ENCODE assay signal across 1 cellular context in the genomic region with DNA sequence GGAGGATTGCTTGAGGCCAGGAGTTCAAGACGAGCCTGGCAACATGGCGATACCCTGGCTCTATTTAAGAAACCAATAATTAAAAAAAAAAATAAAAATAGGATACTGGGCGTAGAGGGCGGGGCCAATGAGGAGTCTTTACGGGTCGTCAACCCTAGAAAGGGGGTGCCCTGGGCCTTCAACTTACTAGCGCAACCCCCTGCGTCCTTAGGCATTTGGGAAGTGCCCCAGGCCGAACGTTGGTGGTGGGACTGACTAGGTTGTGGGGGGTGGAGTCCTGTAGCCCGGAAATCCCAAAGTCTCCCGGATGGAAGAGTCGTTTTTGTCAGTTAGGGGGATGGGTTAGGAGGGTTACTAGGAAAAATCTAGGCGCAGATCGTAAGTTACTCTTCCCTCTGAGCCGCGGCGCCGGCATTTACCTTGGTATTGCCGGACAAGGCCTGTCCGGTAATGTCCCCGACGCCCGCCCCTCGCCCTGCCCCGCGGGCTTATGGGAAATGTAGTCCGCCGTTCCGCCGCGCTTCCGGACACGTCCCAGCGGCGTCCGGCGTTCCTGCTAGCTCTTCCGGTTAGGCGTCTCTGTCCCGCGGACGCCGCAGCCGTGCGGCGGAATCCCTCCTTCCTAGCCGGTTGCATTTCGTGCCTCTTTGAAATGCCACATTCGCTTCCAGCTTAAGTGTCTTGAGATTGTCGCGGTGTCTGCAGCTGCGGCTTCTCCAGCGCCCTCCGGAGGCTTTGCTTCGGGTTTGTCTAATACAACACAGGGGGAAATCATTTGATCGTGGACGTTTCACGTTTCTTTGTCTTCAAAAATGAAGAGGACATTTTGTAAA.
TF ChIP-seq lines count a peak whose summit lies in the region.

No MANE protein-coding gene starts in this region.

TF ChIP-seq in HepG2, 621 proteins besides CTCF, POLR2A, EP300 and RAD21 (continued from another document and continues in another):
- TF ChIP-seq, protein P1, sequence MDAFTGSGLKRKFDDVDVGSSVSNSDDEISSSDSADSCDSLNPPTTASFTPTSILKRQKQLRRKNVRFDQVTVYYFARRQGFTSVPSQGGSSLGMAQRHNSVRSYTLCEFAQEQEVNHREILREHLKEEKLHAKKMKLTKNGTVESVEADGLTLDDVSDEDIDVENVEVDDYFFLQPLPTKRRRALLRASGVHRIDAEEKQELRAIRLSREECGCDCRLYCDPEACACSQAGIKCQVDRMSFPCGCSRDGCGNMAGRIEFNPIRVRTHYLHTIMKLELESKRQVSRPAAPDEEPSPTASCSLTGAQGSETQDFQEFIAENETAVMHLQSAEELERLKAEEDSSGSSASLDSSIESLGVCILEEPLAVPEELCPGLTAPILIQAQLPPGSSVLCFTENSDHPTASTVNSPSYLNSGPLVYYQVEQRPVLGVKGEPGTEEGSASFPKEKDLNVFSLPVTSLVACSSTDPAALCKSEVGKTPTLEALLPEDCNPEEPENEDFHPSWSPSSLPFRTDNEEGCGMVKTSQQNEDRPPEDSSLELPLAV (CRISPR knock-in tag; conservative IDR thresholded peaks at IDR 0.05; ENCODE audit: low read depth) = no peak
- TF ChIP-seq ZNF431 (CRISPR knock-in tag; IDR thresholded peaks at IDR 0.05; ENCODE audit: borderline replicate concordance, low read depth) = peak; percentile 32; the same call in 1 of the 2 replicates
- TF ChIP-seq CENPX (CRISPR knock-in tag; IDR thresholded peaks at IDR 0.05) = no peak
- no peak for TF ChIP-seq ATF7 (IDR thresholded peaks at IDR 0.05)
- TF ChIP-seq ATF7 (CRISPR knock-in tag; IDR thresholded peaks at IDR 0.05) = no peak
- no peak for TF ChIP-seq NPAS2 (CRISPR knock-in tag; IDR thresholded peaks at IDR 0.05; ENCODE audit: borderline replicate concordance)
- TF ChIP-seq ZSCAN12 (CRISPR knock-in tag; IDR thresholded peaks at IDR 0.05) = no peak; the same call in 1 of the 2 replicates
- no peak for TF ChIP-seq JUNB (CRISPR knock-in tag; IDR thresholded peaks at IDR 0.05; ENCODE audit: borderline replicate concordance)
- TF ChIP-seq MIXL1 (CRISPR knock-in tag; IDR thresholded peaks at IDR 0.05) = peak; percentile 49; the same call in 1 of the 2 replicates
- TF ChIP-seq, protein P2, sequence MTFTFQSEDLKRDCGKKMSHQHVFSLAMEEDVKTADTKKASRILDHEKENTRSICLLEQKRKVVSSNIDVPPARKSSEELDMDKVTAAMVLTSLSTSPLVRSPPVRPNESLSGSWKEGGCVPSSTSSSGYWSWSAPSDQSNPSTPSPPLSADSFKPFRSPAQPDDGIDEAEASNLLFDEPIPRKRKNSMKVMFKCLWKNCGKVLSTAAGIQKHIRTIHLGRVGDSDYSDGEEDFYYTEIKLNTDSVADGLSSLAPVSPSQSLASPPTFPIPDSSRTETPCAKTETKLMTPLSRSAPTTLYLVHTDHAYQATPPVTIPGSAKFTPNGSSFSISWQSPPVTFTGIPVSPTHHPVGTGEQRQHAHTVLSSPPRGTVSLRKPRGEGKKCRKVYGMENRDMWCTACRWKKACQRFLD (CRISPR knock-in tag; IDR thresholded peaks at IDR 0.05; ENCODE audit: borderline replicate concordance) = no peak
- TF ChIP-seq, protein P3, sequence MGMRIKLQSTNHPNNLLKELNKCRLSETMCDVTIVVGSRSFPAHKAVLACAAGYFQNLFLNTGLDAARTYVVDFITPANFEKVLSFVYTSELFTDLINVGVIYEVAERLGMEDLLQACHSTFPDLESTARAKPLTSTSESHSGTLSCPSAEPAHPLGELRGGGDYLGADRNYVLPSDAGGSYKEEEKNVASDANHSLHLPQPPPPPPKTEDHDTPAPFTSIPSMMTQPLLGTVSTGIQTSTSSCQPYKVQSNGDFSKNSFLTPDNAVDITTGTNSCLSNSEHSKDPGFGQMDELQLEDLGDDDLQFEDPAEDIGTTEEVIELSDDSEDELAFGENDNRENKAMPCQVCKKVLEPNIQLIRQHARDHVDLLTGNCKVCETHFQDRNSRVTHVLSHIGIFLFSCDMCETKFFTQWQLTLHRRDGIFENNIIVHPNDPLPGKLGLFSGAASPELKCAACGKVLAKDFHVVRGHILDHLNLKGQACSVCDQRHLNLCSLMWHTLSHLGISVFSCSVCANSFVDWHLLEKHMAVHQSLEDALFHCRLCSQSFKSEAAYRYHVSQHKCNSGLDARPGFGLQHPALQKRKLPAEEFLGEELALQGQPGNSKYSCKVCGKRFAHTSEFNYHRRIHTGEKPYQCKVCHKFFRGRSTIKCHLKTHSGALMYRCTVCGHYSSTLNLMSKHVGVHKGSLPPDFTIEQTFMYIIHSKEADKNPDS (CRISPR knock-in tag; IDR thresholded peaks at IDR 0.05) = no peak
- TF ChIP-seq ZNF616 (CRISPR knock-in tag; IDR thresholded peaks at IDR 0.05; ENCODE audit: low read depth) = no peak
- no peak for TF ChIP-seq MTF1 (CRISPR knock-in tag; IDR thresholded peaks at IDR 0.05)
- no peak for TF ChIP-seq ZNF619 (CRISPR knock-in tag; IDR thresholded peaks at IDR 0.05)
- TF ChIP-seq FOXP1 (IDR thresholded peaks at IDR 0.05) = no peak
- no peak for TF ChIP-seq FOXP1 (CRISPR knock-in tag; IDR thresholded peaks at IDR 0.05)
- TF ChIP-seq FOXJ3 (CRISPR knock-in tag; IDR thresholded peaks at IDR 0.05; ENCODE audit: borderline replicate concordance) = no peak; the same call in 1 of the 2 replicates
- no peak for TF ChIP-seq CENPT (CRISPR knock-in tag; IDR thresholded peaks at IDR 0.05; ENCODE audit: low read depth)
- TF ChIP-seq NCOA1 (CRISPR knock-in tag; IDR thresholded peaks at IDR 0.05) = no peak
- TF ChIP-seq ZNF3 (CRISPR knock-in tag; IDR thresholded peaks at IDR 0.05) = no peak
- no peak for TF ChIP-seq SYNCRIP (IDR thresholded peaks at IDR 0.05; ENCODE audit: insufficient read depth, low read depth, low read length)
- 0 out of 2 replicates have a peak, but pooled peaks have one; percentile 59 for TF ChIP-seq ZNF773 (CRISPR knock-in tag; IDR thresholded peaks at IDR 0.05; ENCODE audit: borderline replicate concordance)
- TF ChIP-seq HCFC1 (IDR thresholded peaks at IDR 0.05; ENCODE audit: low read depth, low read length) = peak; percentile 87
- no peak for TF ChIP-seq CEBPG (CRISPR knock-in tag; IDR thresholded peaks at IDR 0.05)
- TF ChIP-seq, protein P4, sequence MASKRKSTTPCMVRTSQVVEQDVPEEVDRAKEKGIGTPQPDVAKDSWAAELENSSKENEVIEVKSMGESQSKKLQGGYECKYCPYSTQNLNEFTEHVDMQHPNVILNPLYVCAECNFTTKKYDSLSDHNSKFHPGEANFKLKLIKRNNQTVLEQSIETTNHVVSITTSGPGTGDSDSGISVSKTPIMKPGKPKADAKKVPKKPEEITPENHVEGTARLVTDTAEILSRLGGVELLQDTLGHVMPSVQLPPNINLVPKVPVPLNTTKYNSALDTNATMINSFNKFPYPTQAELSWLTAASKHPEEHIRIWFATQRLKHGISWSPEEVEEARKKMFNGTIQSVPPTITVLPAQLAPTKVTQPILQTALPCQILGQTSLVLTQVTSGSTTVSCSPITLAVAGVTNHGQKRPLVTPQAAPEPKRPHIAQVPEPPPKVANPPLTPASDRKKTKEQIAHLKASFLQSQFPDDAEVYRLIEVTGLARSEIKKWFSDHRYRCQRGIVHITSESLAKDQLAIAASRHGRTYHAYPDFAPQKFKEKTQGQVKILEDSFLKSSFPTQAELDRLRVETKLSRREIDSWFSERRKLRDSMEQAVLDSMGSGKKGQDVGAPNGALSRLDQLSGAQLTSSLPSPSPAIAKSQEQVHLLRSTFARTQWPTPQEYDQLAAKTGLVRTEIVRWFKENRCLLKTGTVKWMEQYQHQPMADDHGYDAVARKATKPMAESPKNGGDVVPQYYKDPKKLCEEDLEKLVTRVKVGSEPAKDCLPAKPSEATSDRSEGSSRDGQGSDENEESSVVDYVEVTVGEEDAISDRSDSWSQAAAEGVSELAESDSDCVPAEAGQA (IDR thresholded peaks at IDR 0.05; ENCODE audit: low read depth) = no peak
- TF ChIP-seq, protein P4 (CRISPR knock-in tag; IDR thresholded peaks at IDR 0.05; ENCODE audit: borderline replicate concordance) = no peak
- no peak for TF ChIP-seq ZFP82 (CRISPR knock-in tag; IDR thresholded peaks at IDR 0.05; ENCODE audit: borderline replicate concordance)
- peak; percentile 79 for TF ChIP-seq ZNF20 (CRISPR knock-in tag; IDR thresholded peaks at IDR 0.05)
- TF ChIP-seq ZNF557 (CRISPR knock-in tag; IDR thresholded peaks at IDR 0.05) = no peak
- TF ChIP-seq ZNF230 (CRISPR knock-in tag; IDR thresholded peaks at IDR 0.05) = no peak
- no peak for TF ChIP-seq ZNF292 (CRISPR knock-in tag; IDR thresholded peaks at IDR 0.05; ENCODE audit: borderline replicate concordance, low read depth)
- TF ChIP-seq, protein P5, sequence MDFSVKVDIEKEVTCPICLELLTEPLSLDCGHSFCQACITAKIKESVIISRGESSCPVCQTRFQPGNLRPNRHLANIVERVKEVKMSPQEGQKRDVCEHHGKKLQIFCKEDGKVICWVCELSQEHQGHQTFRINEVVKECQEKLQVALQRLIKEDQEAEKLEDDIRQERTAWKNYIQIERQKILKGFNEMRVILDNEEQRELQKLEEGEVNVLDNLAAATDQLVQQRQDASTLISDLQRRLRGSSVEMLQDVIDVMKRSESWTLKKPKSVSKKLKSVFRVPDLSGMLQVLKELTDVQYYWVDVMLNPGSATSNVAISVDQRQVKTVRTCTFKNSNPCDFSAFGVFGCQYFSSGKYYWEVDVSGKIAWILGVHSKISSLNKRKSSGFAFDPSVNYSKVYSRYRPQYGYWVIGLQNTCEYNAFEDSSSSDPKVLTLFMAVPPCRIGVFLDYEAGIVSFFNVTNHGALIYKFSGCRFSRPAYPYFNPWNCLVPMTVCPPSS (IDR thresholded peaks at IDR 0.05) = no peak
- no peak for TF ChIP-seq ZNF660 (CRISPR knock-in tag; IDR thresholded peaks at IDR 0.05; ENCODE audit: borderline replicate concordance, low read depth)
- peak; percentile 31; the same call in 1 of the 2 replicates for TF ChIP-seq RXRB (CRISPR knock-in tag; IDR thresholded peaks at IDR 0.05; ENCODE audit: borderline replicate concordance)
- TF ChIP-seq SP2 (CRISPR knock-in tag; IDR thresholded peaks at IDR 0.05) = 0 out of 2 replicates have a peak, but pooled peaks have one; percentile 40
- TF ChIP-seq ZNF232 (CRISPR knock-in tag; IDR thresholded peaks at IDR 0.05; ENCODE audit: borderline replicate concordance) = peak; percentile 85; the same call in 1 of the 2 replicates
- TF ChIP-seq ZNF768 (CRISPR knock-in tag; IDR thresholded peaks at IDR 0.05) = peak; percentile 69; the same call in 1 of the 2 replicates
- TF ChIP-seq ZNF605 (CRISPR knock-in tag; IDR thresholded peaks at IDR 0.05) = peak; percentile 72; the same call in 1 of the 2 replicates
- TF ChIP-seq ELF3 (CRISPR knock-in tag; IDR thresholded peaks at IDR 0.05) = peak; percentile 83
- TF ChIP-seq ZBTB7B (CRISPR knock-in tag; IDR thresholded peaks at IDR 0.05) = no peak
- peak; percentile 93 for TF ChIP-seq IRF2 (CRISPR knock-in tag; IDR thresholded peaks at IDR 0.05)
- TF ChIP-seq FLYWCH1 (CRISPR knock-in tag; IDR thresholded peaks at IDR 0.05) = no peak
- TF ChIP-seq KLF12 (CRISPR knock-in tag; IDR thresholded peaks at IDR 0.05; ENCODE audit: borderline replicate concordance) = 0 out of 2 replicates have a peak, but pooled peaks have one; percentile 30
- TF ChIP-seq, protein P6, sequence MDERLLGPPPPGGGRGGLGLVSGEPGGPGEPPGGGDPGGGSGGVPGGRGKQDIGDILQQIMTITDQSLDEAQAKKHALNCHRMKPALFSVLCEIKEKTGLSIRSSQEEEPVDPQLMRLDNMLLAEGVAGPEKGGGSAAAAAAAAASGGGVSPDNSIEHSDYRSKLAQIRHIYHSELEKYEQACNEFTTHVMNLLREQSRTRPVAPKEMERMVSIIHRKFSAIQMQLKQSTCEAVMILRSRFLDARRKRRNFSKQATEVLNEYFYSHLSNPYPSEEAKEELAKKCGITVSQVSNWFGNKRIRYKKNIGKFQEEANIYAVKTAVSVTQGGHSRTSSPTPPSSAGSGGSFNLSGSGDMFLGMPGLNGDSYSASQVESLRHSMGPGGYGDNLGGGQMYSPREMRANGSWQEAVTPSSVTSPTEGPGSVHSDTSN (CRISPR knock-in tag; IDR thresholded peaks at IDR 0.05) = no peak
- TF ChIP-seq, protein P7, sequence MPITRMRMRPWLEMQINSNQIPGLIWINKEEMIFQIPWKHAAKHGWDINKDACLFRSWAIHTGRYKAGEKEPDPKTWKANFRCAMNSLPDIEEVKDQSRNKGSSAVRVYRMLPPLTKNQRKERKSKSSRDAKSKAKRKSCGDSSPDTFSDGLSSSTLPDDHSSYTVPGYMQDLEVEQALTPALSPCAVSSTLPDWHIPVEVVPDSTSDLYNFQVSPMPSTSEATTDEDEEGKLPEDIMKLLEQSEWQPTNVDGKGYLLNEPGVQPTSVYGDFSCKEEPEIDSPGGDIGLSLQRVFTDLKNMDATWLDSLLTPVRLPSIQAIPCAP (CRISPR knock-in tag; IDR thresholded peaks at IDR 0.05; ENCODE audit: low read depth) = no peak
- no peak for TF ChIP-seq SNRNP70 (IDR thresholded peaks at IDR 0.05; ENCODE audit: low read depth, low read length)
- no peak for TF ChIP-seq CC2D1A (CRISPR knock-in tag; IDR thresholded peaks at IDR 0.05)
